Comparison of ENCODE assay signal across 18 cellular contexts in the genomic region with DNA sequence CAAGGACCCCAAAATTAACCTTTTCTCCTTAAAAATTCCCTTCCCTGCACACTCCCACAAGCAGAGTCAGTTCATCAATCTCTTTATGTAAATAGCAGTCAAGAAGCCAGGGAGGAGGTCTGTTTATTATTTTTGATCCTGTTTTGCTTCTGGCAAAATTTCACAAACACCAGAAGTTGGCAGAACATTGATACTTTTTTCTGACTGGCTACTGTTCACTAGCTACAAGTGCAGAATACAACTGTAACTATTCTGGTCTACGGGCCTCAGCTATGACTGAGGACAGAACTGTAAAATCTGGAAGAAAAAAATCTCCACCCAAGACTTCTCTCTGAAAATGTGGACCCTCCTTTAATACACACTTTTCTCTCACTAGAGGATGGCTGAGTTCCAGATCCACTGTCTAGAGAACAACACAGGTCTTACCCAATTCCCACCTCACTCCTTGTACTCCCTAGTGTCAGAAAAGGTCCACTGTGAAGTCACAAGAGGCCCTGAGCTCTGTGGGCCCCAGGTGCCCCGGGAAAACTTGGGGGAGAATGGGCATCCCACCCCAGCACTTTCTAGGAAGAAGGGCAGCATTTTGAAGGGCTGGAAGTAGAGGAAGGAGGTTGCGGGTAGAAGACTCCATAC. TPM values are rescaled to one million over a fixed set of nuclear protein-coding genes. Genes with fewer than 3 reads are reported as not detected.
A peak's percentile ranks its signal among the peaks of the same experiment; 100 is the strongest.
DNase-seq lines count a peak whose midpoint lies in the region; ATAC-seq, FAIRE-seq and TF ChIP-seq lines count a peak whose summit lies in the region.
"Had no signal": no experiment of that assay in that cellular context is flagged by ENCODE, and none has a peak within 500 bp of the region (broad histone marks: within the 10 kb centered on the region; RNA-seq: fewer than 3 reads in every experiment).

No MANE protein-coding gene starts in this region.

- H3K27ac ChIP-seq in 22Rv1 (peak overlapping the region; percentile 49), astrocyte (ENCODE audit: low read depth, low read length) (no peak overlapping the region), heart right ventricle (peak overlapping the region in 9 of 10 donors; percentile 12 to 69 (median 61)), trophoblast cell (ENCODE audit: low read depth, low read length) (no peak overlapping the region), ovary (no peak overlapping the region)
- H3K27ac ChIP-seq: neural progenitor cell had no signal

- no peak overlapping the region for H3K4ac ChIP-seq in trophoblast cell (ENCODE audit: low read depth, low read length)

- H3K4me1 Mint-ChIP-seq in astrocyte (ENCODE audit: low read depth, unreplicated experiment), result peaks cover 64% of the 10 kb centered on the region
- H3K4me1 Mint-ChIP-seq: activated CD4-positive, alpha-beta T cell treated with anti-CD3 and anti-CD28 coated beads, Interleukin-2, amount 10 ng/mL, durations not matched to agents 7 days and 5 days; neural progenitor cell had no signal

- H3K4me1 ChIP-seq in astrocyte (ENCODE audit: insufficient read depth, low read length), result peaks cover 21% of the 10 kb centered on the region
- H3K4me1 ChIP-seq in heart right ventricle, result peaks cover 15 to 99% (median 68%) of the 10 kb centered on the region in 9 donors
- H3K4me1 ChIP-seq in trophoblast cell (ENCODE audit: control insufficient read depth in 1 of 2, insufficient read depth in 2 of 2, low read length in 2 of 2), result peaks cover 0 to 3% of the 10 kb centered on the region in 2 experiments
- H3K4me1 ChIP-seq in mucosa of descending colon (ENCODE audit: low read depth), result peaks cover 23% of the 10 kb centered on the region
- peaks cover 18% of the 10 kb centered on the region for H3K4me1 ChIP-seq in ovary (ENCODE audit: insufficient read depth)
- H3K4me1 ChIP-seq: neural progenitor cell had no signal

- H3K4me3 Mint-ChIP-seq in astrocyte (ENCODE audit: unreplicated experiment), result no peak overlapping the region
- H3K4me3 Mint-ChIP-seq: activated CD4-positive, alpha-beta T cell treated with anti-CD3 and anti-CD28 coated beads, Interleukin-2, amount 10 ng/mL, durations not matched to agents 7 days and 5 days; neural progenitor cell had no signal

- H3K27me3 ChIP-seq in astrocyte (ENCODE audit: insufficient read depth, low read length) (no peaks in the 10 kb centered on the region), heart right ventricle (no peaks in the 10 kb centered on the region), trophoblast cell (ENCODE audit: insufficient read depth, low read length) (no peaks in the 10 kb centered on the region), ovary (no peaks in the 10 kb centered on the region)
- H3K27me3 ChIP-seq: neural progenitor cell had no signal

- H2AFZ ChIP-seq in astrocyte (ENCODE audit: low read depth, low read length), result no peak overlapping the region
- H2AFZ ChIP-seq in trophoblast cell (ENCODE audit: insufficient read depth, low read length, poor library complexity), result no peak overlapping the region
- H2AFZ ChIP-seq: neural progenitor cell had no signal

- no peak overlapping the region for H3K4me3 ChIP-seq in astrocyte (ENCODE audit: insufficient read depth, low read depth, low read length)
- H3K4me3 ChIP-seq in heart right ventricle, result no peak overlapping the region
- no peak overlapping the region for H3K4me3 ChIP-seq in trophoblast cell (ENCODE audit: low read depth, low read length)
- H3K4me3 ChIP-seq in mucosa of descending colon, result no peak overlapping the region
- no peak overlapping the region for H3K4me3 ChIP-seq in ovary
- H3K4me3 ChIP-seq: neural progenitor cell had no signal

- H3K79me2 ChIP-seq in astrocyte (ENCODE audit: insufficient read depth, low read length), result peaks cover 100% of the 10 kb centered on the region
- H3K79me2 ChIP-seq in trophoblast cell (ENCODE audit: control insufficient read depth, insufficient read depth, low read length, poor library complexity), result peaks cover 2% of the 10 kb centered on the region

- H2BK5ac ChIP-seq in trophoblast cell (ENCODE audit: low read depth, low read length, poor library complexity), result no peak overlapping the region

- H3K14ac ChIP-seq in trophoblast cell (ENCODE audit: low read length), result no peak overlapping the region

- H4K12ac ChIP-seq in trophoblast cell (ENCODE audit: low read depth, low read length), result no peak overlapping the region

- no peak overlapping the region for H2BK12ac ChIP-seq in trophoblast cell (ENCODE audit: low read length)

- H3K36me3 ChIP-seq in astrocyte (ENCODE audit: insufficient read depth, low read length) (peaks cover 12% of the 10 kb centered on the region), heart right ventricle (peaks cover 0 to 10% (median 0%) of the 10 kb centered on the region in 9 donors), trophoblast cell (ENCODE audit: control insufficient read depth in 1 of 2, insufficient read depth in 2 of 2, low read length in 2 of 2) (peaks cover 0 to 2% of the 10 kb centered on the region in 2 experiments), mucosa of descending colon (ENCODE audit: low read depth) (no peaks in the 10 kb centered on the region), ovary (no peaks in the 10 kb centered on the region)
- H3K36me3 ChIP-seq: neural progenitor cell had no signal

- peak in 6 of 8 donors; percentile 37 to 81 (median 41) for ATAC-seq in heart right ventricle
- no peak for ATAC-seq in mucosa of descending colon
- ATAC-seq in HG03442 (IDR thresholded peaks at IDR 0.05; ENCODE audit: unreplicated experiment), result no peak
- ATAC-seq: HCT116 had no signal

- no peak overlapping the region for H2BK120ac ChIP-seq in trophoblast cell (ENCODE audit: insufficient read depth, low read length, poor library complexity)

- H3K23ac ChIP-seq in trophoblast cell (ENCODE audit: low read length), result peak overlapping the region; percentile 77

- no peak for TF ChIP-seq EP300 in ovary (IDR thresholded peaks at IDR 0.05)

- no peaks in the 10 kb centered on the region for H3K9me3 Mint-ChIP-seq in astrocyte (ENCODE audit: unreplicated experiment)
- H3K9me3 Mint-ChIP-seq: activated CD4-positive, alpha-beta T cell treated with anti-CD3 and anti-CD28 coated beads, Interleukin-2, amount 10 ng/mL, durations not matched to agents 7 days and 5 days; neural progenitor cell had no signal

- intact Hi-C loops in heart right ventricle (cut with DNase I), result loop anchor here in 1 of 10 donors (10.0 kb wide), 1 partner anchor 146 kb away; no protein-coding TSS in a partner anchor
- intact Hi-C loops in mucosa of descending colon (cut with DNase I, micrococcal nuclease), result no loop called here
- intact Hi-C loops in ovary (cut with DNase I), result no loop called here

- no peak overlapping the region for H3K9ac ChIP-seq in astrocyte (ENCODE audit: low read length)
- no peak overlapping the region for H3K9ac ChIP-seq in trophoblast cell (ENCODE audit: low read length)
- H3K9ac ChIP-seq: neural progenitor cell had no signal

- H4K91ac ChIP-seq in trophoblast cell (ENCODE audit: low read depth, low read length), result no peak overlapping the region

- no peaks in the 10 kb centered on the region for H3K9me3 ChIP-seq in astrocyte (ENCODE audit: insufficient read depth, low read depth, low read length)
- no peaks in the 10 kb centered on the region for H3K9me3 ChIP-seq in heart right ventricle
- H3K9me3 ChIP-seq in trophoblast cell (ENCODE audit: insufficient read depth, low read depth, low read length), result no peaks in the 10 kb centered on the region
- no peaks in the 10 kb centered on the region for H3K9me3 ChIP-seq in mucosa of descending colon
- H3K9me3 ChIP-seq in ovary, result no peaks in the 10 kb centered on the region

- TF ChIP-seq CTCF in 22Rv1 (IDR thresholded peaks at IDR 0.05) (no peak), astrocyte (IDR thresholded peaks at IDR 0.05; ENCODE audit: insufficient read depth, low read depth, low read length) (no peak), heart right ventricle (IDR thresholded peaks at IDR 0.05) (no peak), mucosa of descending colon (IDR thresholded peaks at IDR 0.05) (no peak), ovary (IDR thresholded peaks at IDR 0.05) (no peak)

- peak overlapping the region; percentile 75 for H3K27ac Mint-ChIP-seq in astrocyte (ENCODE audit: unreplicated experiment)
- H3K27ac Mint-ChIP-seq: activated CD4-positive, alpha-beta T cell treated with anti-CD3 and anti-CD28 coated beads, Interleukin-2, amount 10 ng/mL, durations not matched to agents 7 days and 5 days; neural progenitor cell had no signal

- H2AK5ac ChIP-seq in trophoblast cell (ENCODE audit: low read length), result no peak overlapping the region

- H3K79me1 ChIP-seq in trophoblast cell (ENCODE audit: low read length), result peaks cover 5% of the 10 kb centered on the region

- H3K18ac ChIP-seq in trophoblast cell (ENCODE audit: low read length), result peak overlapping the region; percentile 17

- H3K4me2 ChIP-seq in astrocyte (ENCODE audit: low read length) (no peak overlapping the region), trophoblast cell (ENCODE audit: low read length) (no peak overlapping the region)
- H3K4me2 ChIP-seq: neural progenitor cell had no signal

- no peak overlapping the region for H4K8ac ChIP-seq in trophoblast cell (ENCODE audit: low read depth, low read length)

- H3K27me3 Mint-ChIP-seq in astrocyte (ENCODE audit: low read depth, unreplicated experiment), result no peaks in the 10 kb centered on the region

- H3K36me3 Mint-ChIP-seq in astrocyte (ENCODE audit: low read depth, unreplicated experiment), result peaks cover 22% of the 10 kb centered on the region
- H3K36me3 Mint-ChIP-seq: neural progenitor cell had no signal

- peaks cover 47% of the 10 kb centered on the region for H4K20me1 ChIP-seq in astrocyte (ENCODE audit: insufficient read depth, low read length)

- DNase-seq in astrocyte (ENCODE audit: low read depth) (no peak), heart right ventricle (no peak), trophoblast cell (no peak), mucosa of descending colon (no peak), SK-N-DZ (ENCODE audit: low spot score) (no peak), ovary (no peak)
- DNase-seq: activated CD4-positive, alpha-beta T cell treated with anti-CD3 and anti-CD28 coated beads, Interleukin-2, amount 10 ng/mL, durations not matched to agents 7 days and 5 days; activated naive CD4-positive, alpha-beta T cell treated with anti-CD3 and anti-CD28 coated beads, Interleukin-2, amount 50 U/mL, for 16 hours; effector memory CD4-positive, alpha-beta T cell; NCI-H1930; stimulated activated CD4-positive, alpha-beta T cell treated with anti-CD3 and anti-CD28 coated beads, Interleukin-2, amount 100 ng/mL, for 24 hours; stimulated activated naive CD4-positive, alpha-beta T cell; T-helper 1 cell had no signal

- no peak for TF ChIP-seq POLR2A in ovary (IDR thresholded peaks at IDR 0.05)

- 60 to 65% methylated on average over 3 of the region's 3 CpGs for WGBS in heart right ventricle, 2 donors
- WGBS in trophoblast cell (ENCODE audit: extremely low coverage, insufficient coverage, insufficient read length), result no CpG with 5 or more reads among the region's 3 CpGs
- 53 to 59% (median 59%) methylated on average over 3 of the region's 3 CpGs for WGBS in ovary, 3 donors

- FAIRE-seq in astrocyte (lab: Jason Lieb, UNC), result no peak
- FAIRE-seq: A204.1 had no signal

RNA-seq across cellular contexts. Expression of a gene that starts 14.5 kb away (rescaled TPM):
- total RNA-seq in astrocyte (28.7 and 30.1 TPM in 2 replicates), heart right ventricle (10 to 100 TPM; 18.2 to 38.3 (median 28.5) TPM), mucosa of descending colon (10 to 100 TPM; 34.5 to 92.4 (median 35.2) TPM), ovary (10 to 100 TPM in 6 of 7 donors, 1 to 10 TPM in 1; 8.1 to 31.5 (median 14.0) TPM)
- polyA plus RNA-seq in heart right ventricle (10 to 100 TPM in 1 of 2 donors, 1 to 10 TPM in 1; 7.1 to 15.2 TPM), ovary (10 to 100 TPM in 1 of 2 donors, 1 to 10 TPM in 1; 7.2 to 17.1 TPM)
- 3.3 and 3.6 TPM in 2 replicates for polyA plus RNA-seq in trophoblast cell (2013)
- polyA plus RNA-seq in SK-N-DZ (2014; cell fraction: cytosol; rRNA removed), result 1.2 and 2.8 TPM in 2 replicates
- polyA plus RNA-seq in SK-N-DZ (2014; cell fraction: nucleus; rRNA removed), result 1.7 and 2.4 TPM in 2 replicates

Comparison
In these comparisons a context has a peak if more than half of its experiments do, and no peak if none do; other contexts are left out.
1. H3K27ac ChIP-seq: peak in 22Rv1 (single experiment) and heart right ventricle (9 of 10); none in astrocyte (single experiment), trophoblast cell (single experiment) and ovary (0 of 2).
2. ATAC-seq: peak in heart right ventricle (6 of 8); none in mucosa of descending colon (single experiment) and HG03442 (single experiment).